ENCODE assay signal across 25 cellular contexts in genomic region chr6:43934183-43934802, GRCh38.
DNase-seq lines count a peak whose midpoint lies in the region; ATAC-seq and TF ChIP-seq lines count a peak whose summit lies in the region.
"Had no signal": no experiment of that assay in that cellular context is flagged by ENCODE, and none has a peak within 500 bp of the region (broad histone marks: within the 10 kb centered on the region; RNA-seq: fewer than 3 reads in every experiment).

No MANE protein-coding gene starts in this region.

- POLR2A ChIA-PET in SK-N-SH (lab: Yijun Ruan, JAX) (interaction anchor here (0.6 kb wide), 1 partner anchor 322 kb away, joined by 3 read pairs; no protein-coding TSS in a partner anchor), Panc1 (lab: Charles Lee) (no interaction called here)

- no peaks in the 10 kb centered on the region for H4K20me1 ChIP-seq in SK-N-SH (ENCODE audit: insufficient read depth)

- TF ChIP-seq EP300 in SK-N-SH (IDR thresholded peaks at IDR 0.05; ENCODE audit: borderline replicate concordance in 1 of 2, low read depth in 1 of 2, low read length in 1 of 2): no peak

- 93% methylated on average over 4 of the region's 4 CpGs for whole genome bisulfite sequencing in SK-N-SH (ENCODE audit: low lambda C conversion rate)
- 76 to 88% (median 86%) methylated on average over 4 of the region's 4 CpGs for WGBS in spleen, 5 donors

- in situ Hi-C loops in Panc1 (cut with HindIII; ENCODE audit: low pct_unique_long_range_greater_than_20kb, low sequenced_read_pairs): no loop called here

- H3K9ac ChIP-seq in SK-N-SH: no peak overlapping the region

- H3K4me1 ChIP-seq in SK-N-SH (ENCODE audit: control insufficient read depth in 1 of 2, insufficient read depth in 2 of 2, low read depth in 1 of 2, low read length in 1 of 2): peaks cover 0 to 87% of the 10 kb centered on the region in 2 experiments; a peak in 2 of 4 replicates
- 0 out of 2 replicates have a peak, but pooled peaks cover 2% of the 10 kb centered on the region for H3K4me1 ChIP-seq in Panc1 (ENCODE audit: control insufficient read depth, insufficient read depth, low read length)
- H3K4me1 ChIP-seq in spleen: no peaks in the 10 kb centered on the region
- H3K4me1 ChIP-seq: foreskin keratinocyte had no signal

- H3K9me3 ChIP-seq in SK-N-SH (no peaks in the 10 kb centered on the region), Panc1 (ENCODE audit: control insufficient read depth, insufficient read depth, low read depth, low read length) (no peaks in the 10 kb centered on the region), spleen (no peaks in the 10 kb centered on the region)
- H3K9me3 ChIP-seq: neutrophil, thoracic aorta had no signal

- DNase-seq in SK-N-SH: peak; percentile 6
- DNase-seq in Panc1 (ENCODE audit: low read depth, low spot score): no peak
- peak; percentile 26 to 34 for DNase-seq in erythroblast (lab: John Stamatoyannopoulos, UW)
- DNase-seq in spleen: peak; percentile 47
- DNase-seq in HT-29 (ENCODE audit: low spot score): no peak
- DNase-seq: activated CD4-positive, CD25-positive, alpha-beta regulatory T cell treated with anti-CD3 and anti-CD28 coated beads, Interleukin-2, amount 50 U/mL, for 72 hours; AML-193; anterior cingulate cortex; central memory CD4-positive, alpha-beta T cell; foreskin keratinocyte; HFFc6; Karpas-422; NCI-H1105; NCI-H2081 treated with DMSO at 0.1 percent for 48 hours; NCI-H446; stimulated activated CD4-positive, alpha-beta T cell treated with anti-CD3 and anti-CD28 coated beads, Interleukin-2, amount 100 ng/mL, for 48 hours; stimulated activated naive CD4-positive, alpha-beta T cell had no signal

- H3K27me3 ChIP-seq in SK-N-SH (ENCODE audit: insufficient read depth): no peaks in the 10 kb centered on the region
- H3K27me3 ChIP-seq in Panc1 (ENCODE audit: control insufficient read depth, insufficient read depth, low read length): no peaks in the 10 kb centered on the region
- H3K27me3 ChIP-seq in spleen (replicated peaks in 1 of 7): no peaks in the 10 kb centered on the region
- H3K27me3 ChIP-seq: dorsolateral prefrontal cortex had no signal

- H3K36me3 ChIP-seq in SK-N-SH (replicated peaks in 1 of 2; ENCODE audit: control insufficient read depth in 1 of 2, insufficient read depth in 2 of 2, low read length in 1 of 2) (no peaks in the 10 kb centered on the region), Panc1 (ENCODE audit: control insufficient read depth, insufficient read depth, low read length) (no peaks in the 10 kb centered on the region), spleen (no peaks in the 10 kb centered on the region)
- H3K36me3 ChIP-seq: neutrophil, thoracic aorta had no signal

- H3K27ac ChIP-seq in SK-N-SH (ENCODE audit: low read depth in 2 of 2, low read length in 1 of 2) (peak overlapping the region in 1 of 2 experiments; percentile 68; a peak in 2 of 4 replicates), Panc1 (ENCODE audit: low read length) (peak overlapping the region; percentile 57; the same call in 1 of the 2 replicates), spleen (no peak overlapping the region)
- H3K27ac ChIP-seq: 22Rv1, dorsolateral prefrontal cortex, foreskin keratinocyte, neutrophil, skin epidermis, thoracic aorta had no signal

- TF ChIP-seq RAD21 in SK-N-SH (IDR thresholded peaks at IDR 0.05; ENCODE audit: low read length): no peak

- no peaks in the 10 kb centered on the region for H3K79me2 ChIP-seq in SK-N-SH (ENCODE audit: insufficient read depth)

- no TSS peak for BruUV-seq in Panc1 (replicated peaks; lab: Mats Ljungman, UMichigan)

- H3K4me3 ChIP-seq in SK-N-SH (ENCODE audit: low read depth in 2 of 2, low read length in 1 of 2) (no peak overlapping the region), Panc1 (ENCODE audit: low read depth in 2 of 2, low read length in 2 of 2) (no peak overlapping the region), spleen (no peak overlapping the region)
- H3K4me3 ChIP-seq: dorsolateral prefrontal cortex, skin epidermis, thoracic aorta had no signal

- H3F3A ChIP-seq in SK-N-SH (replicated peaks; ENCODE audit: insufficient read depth): no peaks in the 10 kb centered on the region

- H3K9me2 ChIP-seq in SK-N-SH: no peaks in the 10 kb centered on the region

- TF ChIP-seq POLR2A in erythroblast (IDR thresholded peaks at IDR 0.05; ENCODE audit: low read length) (no peak), spleen (IDR thresholded peaks at IDR 0.05) (no peak)

- intact Hi-C loops in Panc1 (cut with micrococcal nuclease; ENCODE audit: unreplicated experiment) (no loop called here), spleen (cut with DNase I; ENCODE audit: low total_unique reads) (no loop called here)

- no peak overlapping the region for H2AFZ ChIP-seq in SK-N-SH (ENCODE audit: low read depth)

- TF ChIP-seq CTCF in SK-N-SH (IDR thresholded peaks at IDR 0.05): no peak
- TF ChIP-seq CTCF in Panc1 (IDR thresholded peaks at IDR 0.05): no peak
- no peak for TF ChIP-seq CTCF in spleen (IDR thresholded peaks at IDR 0.05 in 8 of 11, conservative IDR thresholded peaks at IDR 0.05 in 3 of 11)

- CTCF ChIA-PET in SK-N-SH (lab: Yijun Ruan, JAX) (interaction anchor here (0.7 to 10.4 kb wide), 5 partner anchors 18 to 210 kb away, joined by 3 to 121 read pairs (median 4); partner anchors contain the start of gene VEGFA), Panc1 (lab: Charles Lee) (no interaction called here)

- no peak for ATAC-seq in SK-N-SH treated with all-trans-retinoic acid at 6 μM for 48 hours
- ATAC-seq in Panc1: no peak
- ATAC-seq in HG03457 (IDR thresholded peaks at IDR 0.05; ENCODE audit: unreplicated experiment): no peak
- ATAC-seq in GM18867 (IDR thresholded peaks at IDR 0.05; ENCODE audit: unreplicated experiment): no peak
- ATAC-seq: foreskin keratinocyte had no signal

- no peak overlapping the region for H3K4me2 ChIP-seq in SK-N-SH

TF ChIP-seq in SK-N-SH, 30 proteins besides CTCF, POLR2A, EP300 and RAD21 (continues in another document):
- TF ChIP-seq TCF12 (IDR thresholded peaks at IDR 0.05) (no peak), FOXM1 (IDR thresholded peaks at IDR 0.05; ENCODE audit: low read depth) (no peak), NFIC (IDR thresholded peaks at IDR 0.05; ENCODE audit: borderline replicate concordance) (no peak), FOSL2 (IDR thresholded peaks at IDR 0.05; ENCODE audit: borderline replicate concordance, low read depth) (no peak), CHD2 (IDR thresholded peaks at IDR 0.05; ENCODE audit: low read length, partially characterized antibody) (no peak), POLR2AphosphoS5 (IDR thresholded peaks at IDR 0.05; ENCODE audit: low read depth, low read length) (no peak), SMC3 (IDR thresholded peaks at IDR 0.05; ENCODE audit: low read depth, low read length) (no peak), EZH2phosphoT487 (IDR thresholded peaks at IDR 0.05; ENCODE audit: borderline replicate concordance, low read depth) (no peak), MXI1 (IDR thresholded peaks at IDR 0.05; ENCODE audit: low read depth, low read length) (no peak), RXRA (IDR thresholded peaks at IDR 0.05; ENCODE audit: borderline replicate concordance, low read depth) (no peak), RFX5 (IDR thresholded peaks at IDR 0.05; ENCODE audit: low read length) (no peak), IRF3 (IDR thresholded peaks at IDR 0.05; ENCODE audit: low read depth, low read length) (no peak)

TF ChIP-seq in SK-N-SH treated with all-trans-retinoic acid at 6 μM for 48 hours, 23 proteins besides CTCF, POLR2A, EP300 and RAD21:
- TF ChIP-seq ZFP3 (CRISPR knock-in tag; IDR thresholded peaks at IDR 0.05): no peak
- TF ChIP-seq PPARA (CRISPR knock-in tag; IDR thresholded peaks at IDR 0.05; ENCODE audit: borderline replicate concordance): no peak
- no peak for TF ChIP-seq CSDC2 (CRISPR knock-in tag; IDR thresholded peaks at IDR 0.05)
- no peak for TF ChIP-seq ARNTL (CRISPR knock-in tag; IDR thresholded peaks at IDR 0.05; ENCODE audit: borderline replicate concordance, low read depth)
TF ChIP-seq in SK-N-SH treated with all-trans-retinoic acid at 6 μM for 48 hours: peak in this region for 0.

Comparison
In these comparisons a context has a peak if more than half of its experiments do, and no peak if none do; other contexts are left out.
1. DNase-seq: peak in SK-N-SH (single experiment), erythroblast (2 of 2) and spleen (single experiment); none in Panc1 (single experiment) and HT-29 (single experiment).